ENCODE assay signal across 27 cellular contexts in genomic region chr11:68936676-68937620, GRCh38. TPM values are rescaled to one million over a fixed set of nuclear protein-coding genes. Genes with fewer than 3 reads are reported as not detected.
"Had no signal": no experiment of that assay in that cellular context is flagged by ENCODE, and none has a peak within 500 bp of the region (broad histone marks: within the 10 kb centered on the region; RNA-seq: fewer than 3 reads in every experiment).

No MANE protein-coding gene starts in this region.

- H3K27me3 ChIP-seq: breast epithelium, SJSA1 had no signal

- H3K27ac Mint-ChIP-seq: activated CD8-positive, alpha-beta T cell treated with anti-CD3 and anti-CD28 coated beads, Interleukin-2, amount 10 ng/mL, durations not matched to agents 7 days and 5 days; activated naive CD4-positive, alpha-beta T cell treated with anti-CD3 and anti-CD28 coated beads, Interleukin-2, amount 50 U/mL, for 24 hours; T-helper 1 cell treated with Interleukin-12 subunit alpha and Interleukin-12 subunit beta and Interleukin-4 antibody, amounts not matched to agents 30 μg/mL and 1 μg/mL, for 36 hours; WTC11 had no signal

- H3K4me3 Mint-ChIP-seq: activated CD8-positive, alpha-beta T cell treated with anti-CD3 and anti-CD28 coated beads, Interleukin-2, amount 10 ng/mL, durations not matched to agents 7 days and 5 days; activated naive CD4-positive, alpha-beta T cell treated with anti-CD3 and anti-CD28 coated beads, Interleukin-2, amount 50 U/mL, for 24 hours; T-helper 1 cell treated with Interleukin-12 subunit alpha and Interleukin-12 subunit beta and Interleukin-4 antibody, amounts not matched to agents 30 μg/mL and 1 μg/mL, for 36 hours; WTC11 had no signal

- H3K27ac ChIP-seq: breast epithelium, SJSA1 had no signal

- H3K4me1 ChIP-seq: breast epithelium, SJSA1 had no signal

- H3K4me3 ChIP-seq: breast epithelium, SJSA1 had no signal

- H3K4me1 Mint-ChIP-seq: activated naive CD4-positive, alpha-beta T cell treated with anti-CD3 and anti-CD28 coated beads, Interleukin-2, amount 50 U/mL, for 24 hours; WTC11 had no signal

- H3K27me3 Mint-ChIP-seq: activated naive CD4-positive, alpha-beta T cell treated with anti-CD3 and anti-CD28 coated beads, Interleukin-2, amount 50 U/mL, for 24 hours had no signal

- DNase-seq: activated CD4-positive, alpha-beta T cell treated with anti-CD3 and anti-CD28 coated beads for 48 hours; activated CD4-positive, alpha-beta T cell treated with anti-CD3 and anti-CD28 coated beads, Interleukin-2, amount 50 U/mL, for 4 hours; activated CD4-positive, CD25-positive, alpha-beta regulatory T cell treated with anti-CD3 and anti-CD28 coated beads, Interleukin-2, amount 50 U/mL, for 72 hours; activated CD8-positive, alpha-beta memory T cell treated with anti-CD3 and anti-CD28 coated beads, Interleukin-2, amount 50 U/mL, for 48 hours; activated CD8-positive, alpha-beta T cell treated with anti-CD3 and anti-CD28 coated beads, Interleukin-2, amount 10 ng/mL, durations not matched to agents 7 days and 5 days; activated T-cell treated with anti-CD3 and anti-CD28 coated beads, Interleukin-2, amount 50 U/mL, for 1 hour; Kasumi-1; NCI-H1105 treated with DMSO at 0.1 percent for 48 hours; NCI-H1436 treated with DMSO at 0.1 percent for 48 hours; NCI-H187; NCI-H2081; NCI-H510A treated with DMSO at 0.1 percent for 48 hours; NCI-H69; NK-92 treated with Interleukin-12 subunit alpha and Interleukin-12 subunit beta, amount 100 ng/mL, for 24 hours; OCI-M1; RPMI8226; SHP77; SW 1271; T-helper 9 cell had no signal

- H3K9me3 Mint-ChIP-seq: activated naive CD4-positive, alpha-beta T cell treated with anti-CD3 and anti-CD28 coated beads, Interleukin-2, amount 50 U/mL, for 24 hours; T-helper 1 cell treated with Interleukin-12 subunit alpha and Interleukin-12 subunit beta and Interleukin-4 antibody, amounts not matched to agents 30 μg/mL and 1 μg/mL, for 36 hours; WTC11 had no signal

- ATAC-seq: activated CD8-positive, alpha-beta T cell treated with anti-CD3 and anti-CD28 coated beads, Interleukin-2, amount 10 ng/mL, durations not matched to agents 7 days and 5 days; Panc1; SK-N-SH treated with all-trans-retinoic acid at 6 μM for 48 hours; WTC11 had no signal

- H3K36me3 ChIP-seq: breast epithelium had no signal

- H3K9me3 ChIP-seq: breast epithelium, SJSA1 had no signal

RNA-seq across cellular contexts. Expression of gene MRGPRD, which starts 43.8 kb away (rescaled TPM):
- total RNA-seq: activated CD8-positive, alpha-beta T cell treated with anti-CD3 and anti-CD28 coated beads, Interleukin-2, amount 10 ng/mL, durations not matched to agents 7 days and 5 days; breast epithelium; SJSA1; WTC11 had no signal
- polyA plus RNA-seq: aorta had no signal
